ENCODE assay signal across 1 cellular context in genomic region chr16:84737192-84737591, GRCh38.
TF ChIP-seq lines count a peak whose summit lies in the region.

No MANE protein-coding gene starts in this region.

TF ChIP-seq in WTC11, 78 proteins besides CTCF, POLR2A, EP300 and RAD21 (continued from another document):
- TF ChIP-seq IRF1 (CRISPR knock-in tag; IDR thresholded peaks at IDR 0.05): no peak
- no peak for TF ChIP-seq STAT6 (CRISPR knock-in tag; conservative IDR thresholded peaks at IDR 0.05; ENCODE audit: low read depth)
- TF ChIP-seq HMGA2 (CRISPR knock-in tag; IDR thresholded peaks at IDR 0.05): no peak
- TF ChIP-seq USF2 (CRISPR knock-in tag; IDR thresholded peaks at IDR 0.05): no peak
- no peak for TF ChIP-seq ZNF512 (CRISPR knock-in tag; IDR thresholded peaks at IDR 0.05; ENCODE audit: borderline replicate concordance)
- no peak for TF ChIP-seq ARID4B (CRISPR knock-in tag; IDR thresholded peaks at IDR 0.05; ENCODE audit: borderline replicate concordance)
- TF ChIP-seq RORB (CRISPR knock-in tag; IDR thresholded peaks at IDR 0.05): no peak
- no peak for TF ChIP-seq EMX1 (CRISPR knock-in tag; IDR thresholded peaks at IDR 0.05)
